ENCODE assay signal across 24 cellular contexts in genomic region chr9:69393425-69393824, GRCh38.
"Had no signal": no experiment of that assay in that cellular context is flagged by ENCODE, and none has a peak within 500 bp of the region (broad histone marks: within the 10 kb centered on the region; RNA-seq: fewer than 3 reads in every experiment).

No MANE protein-coding gene starts in this region.

- H3K4me3 ChIP-seq: coronary artery, hepatocyte, neural progenitor cell, thoracic aorta had no signal

- DNase-seq: activated CD4-positive, alpha-beta T cell treated with anti-CD3 and anti-CD28 coated beads for 1 hour; activated CD4-positive, alpha-beta T cell treated with anti-CD3 and anti-CD28 coated beads, Interleukin-2, amount 10 ng/mL, durations not matched to agents 7 days and 5 days; activated CD8-positive, alpha-beta memory T cell treated with anti-CD3 and anti-CD28 coated beads, Interleukin-2, amount 10 ng/mL, durations not matched to agents 7 days and 5 days; activated CD8-positive, alpha-beta T cell treated with anti-CD3 and anti-CD28 coated beads for 36 hours; activated T-cell treated with anti-CD3 and anti-CD28 coated beads, Interleukin-2, amount 50 U/mL, for 48 hours; foreskin keratinocyte; islet precursor cell; naive thymus-derived CD8-positive, alpha-beta T cell; posterior cingulate gyrus; small intestine; stimulated activated CD4-positive, alpha-beta T cell treated with anti-CD3 and anti-CD28 coated beads, Interleukin-4, amount 100 ng/mL, for 24 hours; T-helper 2 cell; trophoblast cell had no signal

- H3K27ac ChIP-seq: coronary artery, foreskin keratinocyte, hepatocyte, neural progenitor cell, thoracic aorta had no signal

- H3K4me1 ChIP-seq: foreskin keratinocyte, neural progenitor cell had no signal

- H3K27ac Mint-ChIP-seq: activated CD4-positive, alpha-beta T cell treated with anti-CD3 and anti-CD28 coated beads, Interleukin-2, amount 10 ng/mL, durations not matched to agents 7 days and 5 days; activated CD8-positive, alpha-beta memory T cell treated with anti-CD3 and anti-CD28 coated beads, Interleukin-2, amount 10 ng/mL, durations not matched to agents 7 days and 5 days; activated CD8-positive, alpha-beta T cell treated with anti-CD3 and anti-CD28 coated beads for 36 hours; activated naive CD4-positive, alpha-beta T cell treated with anti-CD3 and anti-CD28 coated beads, Interleukin-2, amount 50 U/mL, for 72 hours; activated T-helper 2 cell treated with anti-CD3 and anti-CD28 coated beads, Interferon-gamma antibody, Interleukin-2, Interleukin-4, amounts not matched to agents 10 μg/mL and 5 μg/mL and 100 μg/mL, durations not matched to agents 14 hours and 24 hours and 36 hours; memory B cell; naive thymus-derived CD8-positive, alpha-beta T cell; neural progenitor cell; stimulated activated effector memory CD8-positive, alpha-beta T cell treated with anti-CD3 and anti-CD28 coated beads, Interleukin-12 subunit alpha, Interleukin-12 subunit beta, amount 100 ng/mL, for 72 hours; stimulated activated naive CD8-positive, alpha-beta T cell treated with anti-CD3 and anti-CD28 coated beads, Interleukin-15, Interleukin-2, amounts not matched to agents 100 ng/mL and 50 ng/mL, for 24 hours had no signal

- H3K27me3 Mint-ChIP-seq: activated CD4-positive, alpha-beta T cell treated with anti-CD3 and anti-CD28 coated beads, Interleukin-2, amount 10 ng/mL, durations not matched to agents 7 days and 5 days; activated CD8-positive, alpha-beta memory T cell treated with anti-CD3 and anti-CD28 coated beads, Interleukin-2, amount 10 ng/mL, durations not matched to agents 7 days and 5 days had no signal

- H3K36me3 ChIP-seq: neural progenitor cell, thoracic aorta had no signal

- ATAC-seq: activated CD8-positive, alpha-beta memory T cell treated with anti-CD3 and anti-CD28 coated beads, Interleukin-2, amount 10 ng/mL, durations not matched to agents 7 days and 5 days; activated CD8-positive, alpha-beta T cell treated with anti-CD3 and anti-CD28 coated beads for 36 hours; activated naive CD4-positive, alpha-beta T cell treated with anti-CD3 and anti-CD28 coated beads, Interleukin-2, amount 50 U/mL, for 72 hours; esophagus mucosa; foreskin keratinocyte; naive thymus-derived CD8-positive, alpha-beta T cell; sciatic nerve; stimulated activated effector memory CD8-positive, alpha-beta T cell treated with anti-CD3 and anti-CD28 coated beads, Interleukin-12 subunit alpha, Interleukin-12 subunit beta, amount 100 ng/mL, for 72 hours had no signal

- H3K4me3 Mint-ChIP-seq: activated CD4-positive, alpha-beta T cell treated with anti-CD3 and anti-CD28 coated beads, Interleukin-2, amount 10 ng/mL, durations not matched to agents 7 days and 5 days; activated CD8-positive, alpha-beta memory T cell treated with anti-CD3 and anti-CD28 coated beads, Interleukin-2, amount 10 ng/mL, durations not matched to agents 7 days and 5 days; activated CD8-positive, alpha-beta T cell treated with anti-CD3 and anti-CD28 coated beads for 36 hours; memory B cell; naive thymus-derived CD8-positive, alpha-beta T cell; neural progenitor cell; stimulated activated effector memory CD8-positive, alpha-beta T cell treated with anti-CD3 and anti-CD28 coated beads, Interleukin-12 subunit alpha, Interleukin-12 subunit beta, amount 100 ng/mL, for 72 hours; stimulated activated naive CD8-positive, alpha-beta T cell treated with anti-CD3 and anti-CD28 coated beads, Interleukin-15, Interleukin-2, amounts not matched to agents 100 ng/mL and 50 ng/mL, for 24 hours had no signal

- H3K36me3 Mint-ChIP-seq: activated CD8-positive, alpha-beta memory T cell treated with anti-CD3 and anti-CD28 coated beads, Interleukin-2, amount 10 ng/mL, durations not matched to agents 7 days and 5 days; activated naive CD4-positive, alpha-beta T cell treated with anti-CD3 and anti-CD28 coated beads, Interleukin-2, amount 50 U/mL, for 72 hours; memory B cell; stimulated activated effector memory CD8-positive, alpha-beta T cell treated with anti-CD3 and anti-CD28 coated beads, Interleukin-12 subunit alpha, Interleukin-12 subunit beta, amount 100 ng/mL, for 72 hours had no signal

- H3K9me3 Mint-ChIP-seq: activated CD4-positive, alpha-beta T cell treated with anti-CD3 and anti-CD28 coated beads, Interleukin-2, amount 10 ng/mL, durations not matched to agents 7 days and 5 days; activated CD8-positive, alpha-beta T cell treated with anti-CD3 and anti-CD28 coated beads for 36 hours; activated naive CD4-positive, alpha-beta T cell treated with anti-CD3 and anti-CD28 coated beads, Interleukin-2, amount 50 U/mL, for 72 hours; activated T-helper 2 cell treated with anti-CD3 and anti-CD28 coated beads, Interferon-gamma antibody, Interleukin-2, Interleukin-4, amounts not matched to agents 10 μg/mL and 5 μg/mL and 100 μg/mL, durations not matched to agents 14 hours and 24 hours and 36 hours; memory B cell; naive thymus-derived CD8-positive, alpha-beta T cell; stimulated activated effector memory CD8-positive, alpha-beta T cell treated with anti-CD3 and anti-CD28 coated beads, Interleukin-12 subunit alpha, Interleukin-12 subunit beta, amount 100 ng/mL, for 72 hours; stimulated activated naive CD8-positive, alpha-beta T cell treated with anti-CD3 and anti-CD28 coated beads, Interleukin-15, Interleukin-2, amounts not matched to agents 100 ng/mL and 50 ng/mL, for 24 hours had no signal

- H3K27me3 ChIP-seq: hepatocyte, neural progenitor cell had no signal

- H3K9me3 ChIP-seq: thoracic aorta had no signal

- H3K4me1 Mint-ChIP-seq: activated CD4-positive, alpha-beta T cell treated with anti-CD3 and anti-CD28 coated beads, Interleukin-2, amount 10 ng/mL, durations not matched to agents 7 days and 5 days; activated CD8-positive, alpha-beta memory T cell treated with anti-CD3 and anti-CD28 coated beads, Interleukin-2, amount 10 ng/mL, durations not matched to agents 7 days and 5 days; memory B cell; naive thymus-derived CD8-positive, alpha-beta T cell; neural progenitor cell; stimulated activated effector memory CD8-positive, alpha-beta T cell treated with anti-CD3 and anti-CD28 coated beads, Interleukin-12 subunit alpha, Interleukin-12 subunit beta, amount 100 ng/mL, for 72 hours had no signal
